Comparison of ENCODE assay signal across 9 cellular contexts in the genomic region with DNA sequence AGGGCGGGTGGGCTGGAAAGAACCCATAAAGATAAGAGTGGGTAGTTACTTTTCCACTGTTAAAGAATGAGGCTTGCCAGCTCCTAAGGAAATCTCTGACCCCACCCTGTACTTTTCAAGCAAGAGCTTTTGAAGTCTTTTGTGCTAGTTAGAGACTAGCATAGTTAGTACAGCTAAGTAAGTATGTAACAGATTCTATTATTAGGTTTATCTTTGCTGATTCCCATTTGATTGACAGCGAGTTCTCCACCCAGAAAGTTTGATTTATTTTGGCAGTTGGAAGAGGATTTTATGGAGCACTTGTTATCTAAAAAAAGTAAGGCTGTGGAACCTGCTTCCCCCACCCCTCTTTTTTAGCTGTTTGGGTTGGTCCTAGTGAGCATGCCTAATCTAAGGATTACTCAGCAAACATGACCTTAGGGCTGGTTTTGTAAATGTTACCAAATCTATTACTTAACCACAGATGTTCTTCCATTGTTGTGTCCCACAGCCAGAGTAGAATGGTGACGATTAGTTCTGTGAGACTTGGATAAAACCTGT. TPM values are rescaled to one million over a fixed set of nuclear protein-coding genes. Genes with fewer than 3 reads are reported as not detected.
A peak's percentile ranks its signal among the peaks of the same experiment; 100 is the strongest.
DNase-seq lines count a peak whose midpoint lies in the region; ATAC-seq and TF ChIP-seq lines count a peak whose summit lies in the region.
"Had no signal": no experiment of that assay in that cellular context is flagged by ENCODE, and none has a peak within 500 bp of the region (broad histone marks: within the 10 kb centered on the region; RNA-seq: fewer than 3 reads in every experiment).

No MANE protein-coding gene starts in this region.

- no peak overlapping the region for H3K4me3 ChIP-seq in HAP-1

- H3K4me3 Mint-ChIP-seq in progenitor cell of endocrine pancreas (ENCODE audit: low read depth) (peak overlapping the region; percentile 57), nephron progenitor cell (no peak overlapping the region)
- H3K4me3 Mint-ChIP-seq: T-cell had no signal

- H3K36me3 Mint-ChIP-seq in progenitor cell of endocrine pancreas (ENCODE audit: insufficient read depth) (peaks cover 6% of the 10 kb centered on the region), nephron progenitor cell (ENCODE audit: low read depth) (peaks cover 20% of the 10 kb centered on the region)
- H3K36me3 Mint-ChIP-seq in activated naive CD4-positive, alpha-beta T cell treated with anti-CD3 and anti-CD28 coated beads, Interleukin-2, amount 50 U/mL, for 72 hours, result peaks cover 0 to 5% of the 10 kb centered on the region in 2 donors

- H3K9me3 Mint-ChIP-seq in progenitor cell of endocrine pancreas (ENCODE audit: low read depth) (peaks cover 3% of the 10 kb centered on the region), nephron progenitor cell (peaks cover 5% of the 10 kb centered on the region)
- H3K9me3 Mint-ChIP-seq in activated naive CD4-positive, alpha-beta T cell treated with anti-CD3 and anti-CD28 coated beads, Interleukin-2, amount 50 U/mL, for 72 hours, result no peaks in the 10 kb centered on the region
- H3K9me3 Mint-ChIP-seq: T-cell had no signal

- CTCF ChIA-PET in RWPE1 (lab: Yijun Ruan, JAX), result interaction anchor here (0.5 to 1.1 kb wide), 3 partner anchors 11 to 236 kb away, joined by 3 to 4 read pairs (median 4); no protein-coding TSS in a partner anchor

- H3K27me3 ChIP-seq in HAP-1 (ENCODE audit: low read depth), result no peaks in the 10 kb centered on the region

- POLR2A ChIA-PET in RWPE1 (lab: Yijun Ruan, JAX; ENCODE audit: low non-redundant PET), result no interaction called here

- H3K27ac Mint-ChIP-seq in progenitor cell of endocrine pancreas, result peak overlapping the region; percentile 94
- H3K27ac Mint-ChIP-seq in nephron progenitor cell, result no peak overlapping the region
- no peak overlapping the region for H3K27ac Mint-ChIP-seq in activated naive CD4-positive, alpha-beta T cell treated with anti-CD3 and anti-CD28 coated beads, Interleukin-2, amount 50 U/mL, for 72 hours
- H3K27ac Mint-ChIP-seq: T-cell had no signal

- peaks cover 67% of the 10 kb centered on the region for H3K4me1 Mint-ChIP-seq in progenitor cell of endocrine pancreas (ENCODE audit: low read depth)
- H3K4me1 Mint-ChIP-seq in nephron progenitor cell, result peaks cover 50% of the 10 kb centered on the region

- H3K27ac ChIP-seq in RWPE1, result no peak overlapping the region

- in situ Hi-C loops in HAP-1 (cut with MboI; ENCODE audit: low sequenced_read_pairs), result no loop called here

- no peaks in the 10 kb centered on the region for H3K9me3 ChIP-seq in HAP-1

- H3K27me3 Mint-ChIP-seq in progenitor cell of endocrine pancreas (no peaks in the 10 kb centered on the region), nephron progenitor cell (ENCODE audit: low read depth, poor library complexity) (no peaks in the 10 kb centered on the region)
- H3K27me3 Mint-ChIP-seq: T-cell had no signal

- peaks cover 19% of the 10 kb centered on the region for H3K4me1 ChIP-seq in HAP-1

- ATAC-seq in activated naive CD4-positive, alpha-beta T cell treated with anti-CD3 and anti-CD28 coated beads, Interleukin-2, amount 50 U/mL, for 72 hours, result no peak
- ATAC-seq: T-cell had no signal

- TF ChIP-seq CTCF in RWPE1 (conservative IDR thresholded peaks at IDR 0.05; ENCODE audit: low read depth) (no peak), progenitor cell of endocrine pancreas (IDR thresholded peaks at IDR 0.05; ENCODE audit: unreplicated experiment) (no peak), nephron progenitor cell (IDR thresholded peaks at IDR 0.05) (no peak)

- no peaks in the 10 kb centered on the region for H3K36me3 ChIP-seq in HAP-1 (replicated peaks)

- DNase-seq in HAP-1 (ENCODE audit: low spot score in 2 of 2) (peak; percentile 47 to 80), RWPE1 (ENCODE audit: low spot score) (peak; percentile 83), fibroblast of the conjunctiva (ENCODE audit: low read depth) (peak; percentile 36), progenitor cell of endocrine pancreas (ENCODE audit: low spot score, unreplicated experiment) (no peak), nephron progenitor cell (no peak), DMS114 treated with DMSO at 0.1 percent for 48 hours (lab: John Stamatoyannopoulos, UW; ENCODE audit: unreplicated experiment) (no peak)
- no peak for DNase-seq in activated naive CD4-positive, alpha-beta T cell treated with anti-CD3 and anti-CD28 coated beads, Interleukin-2, amount 50 U/mL, for 72 hours (ENCODE audit: low spot score in 2 of 2)
- no peak for DNase-seq in stimulated activated CD4-positive, alpha-beta T cell treated with anti-CD3 and anti-CD28 coated beads, Interleukin-2, amount 100 ng/mL, for 48 hours
- DNase-seq: T-cell had no signal

RNA-seq across cellular contexts. Expression of a gene that starts 57.6 kb away (rescaled TPM):
- total RNA-seq in progenitor cell of endocrine pancreas, result 158 and 161 TPM in 2 replicates
- 10 to 100 TPM in 1 of 2 donors, 1 to 10 TPM in 1; 9.2 to 17.1 TPM for total RNA-seq in activated naive CD4-positive, alpha-beta T cell treated with anti-CD3 and anti-CD28 coated beads, Interleukin-2, amount 50 U/mL, for 72 hours

Comparison
In these comparisons a context has a peak if more than half of its experiments do, and no peak if none do; other contexts are left out.
1. DNase-seq: peak in HAP-1 (2 of 2), RWPE1 (single experiment) and fibroblast of the conjunctiva (single experiment); none in progenitor cell of endocrine pancreas (single experiment), nephron progenitor cell (single experiment), DMS114 treated with DMSO at 0.1 percent for 48 hours (single experiment), activated naive CD4-positive, alpha-beta T cell treated with anti-CD3 and anti-CD28 coated beads, Interleukin-2, amount 50 U/mL, for 72 hours (0 of 2) and stimulated activated CD4-positive, alpha-beta T cell treated with anti-CD3 and anti-CD28 coated beads, Interleukin-2, amount 100 ng/mL, for 48 hours (0 of 2).